In the genomic region with DNA sequence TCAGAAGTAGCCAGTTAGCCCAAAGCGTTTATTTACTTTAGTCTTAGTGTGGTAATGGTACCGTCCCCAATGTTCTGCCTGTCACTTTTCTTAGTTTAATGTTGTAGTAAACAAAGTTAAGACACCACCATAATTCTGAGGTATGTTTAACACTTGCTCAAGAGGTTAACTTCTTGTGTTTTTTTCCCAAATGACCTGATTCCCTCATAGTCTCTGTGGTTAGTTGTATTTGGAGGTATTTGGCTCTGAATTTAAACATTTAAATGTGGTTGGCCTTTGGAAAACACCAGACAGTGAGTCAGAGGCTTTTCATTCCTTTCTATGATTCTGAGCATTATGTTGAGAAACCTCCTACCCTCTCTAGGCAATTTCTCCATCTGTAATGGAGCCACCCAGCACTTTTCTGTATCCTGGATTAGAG, we compare ENCODE assay signal across 11 cellular contexts. TPM values are rescaled to one million over a fixed set of nuclear protein-coding genes. Genes with fewer than 3 reads are reported as not detected.
DNase-seq lines count a peak whose midpoint lies in the region; ATAC-seq and TF ChIP-seq lines count a peak whose summit lies in the region.
"Had no signal": no experiment of that assay in that cellular context is flagged by ENCODE, and none has a peak within 500 bp of the region (broad histone marks: within the 10 kb centered on the region; RNA-seq: fewer than 3 reads in every experiment).

No MANE protein-coding gene starts in this region.

- no peaks in the 10 kb centered on the region for H3K79me2 ChIP-seq in fibroblast of lung (ENCODE audit: control insufficient read depth, insufficient read depth, low read length)

- no peak overlapping the region for H3K27ac ChIP-seq in fibroblast of lung (ENCODE audit: insufficient read depth, low read length)

- H3K9me3 ChIP-seq in fibroblast of lung (ENCODE audit: control insufficient read depth, insufficient read depth, low read depth, low read length): no peaks in the 10 kb centered on the region

- no peak overlapping the region for H3K4me3 ChIP-seq in fibroblast of lung (replicated peaks in 1 of 4; ENCODE audit: control extremely low read depth in 1 of 4, insufficient read depth in 1 of 4, low read depth in 3 of 4, low read length in 4 of 4)

- ATAC-seq in sciatic nerve (peak; percentile 81), GM18520 (IDR thresholded peaks at IDR 0.05; ENCODE audit: unreplicated experiment) (no peak)
- ATAC-seq: stimulated activated naive CD8-positive, alpha-beta T cell treated with anti-CD3 and anti-CD28 coated beads, Interleukin-15, amount 100 ng/mL, for 72 hours had no signal

- no peak overlapping the region for H2AFZ ChIP-seq in fibroblast of lung (ENCODE audit: low read length)

- no peak for TF ChIP-seq CTCF in fibroblast of lung (conservative IDR thresholded peaks at IDR 0.05 in 1 of 2, IDR thresholded peaks at IDR 0.05 in 1 of 2; ENCODE audit: low read depth in 1 of 2, low read length in 2 of 2)

- no peaks in the 10 kb centered on the region for H3K27me3 ChIP-seq in fibroblast of lung (ENCODE audit: control insufficient read depth, insufficient read depth, low read length)

- peaks cover 7% of the 10 kb centered on the region for H3K4me1 ChIP-seq in fibroblast of lung (ENCODE audit: control insufficient read depth, extremely low read depth, insufficient read depth, low read length)

- intact Hi-C loops in sciatic nerve (cut with DNase I): no loop called here

- H3K36me3 ChIP-seq in fibroblast of lung (ENCODE audit: control insufficient read depth, insufficient read depth, low read length): no peaks in the 10 kb centered on the region

- DNase-seq in ELR (ENCODE audit: low read depth) (peak; percentile 93), RKO (ENCODE audit: low spot score) (peak; percentile 7), fibroblast of lung (ENCODE audit: low read depth in 2 of 2) (peak; percentile 97), sciatic nerve (ENCODE audit: low spot score) (no peak), NCI-H1436 treated with DMSO at 0.1 percent for 48 hours (lab: John Stamatoyannopoulos, UW) (no peak), G401 (ENCODE audit: low spot score) (no peak), NCI-H526 (lab: John Stamatoyannopoulos, UW) (no peak)
- DNase-seq: stimulated activated CD4-positive, alpha-beta T cell treated with anti-CD3 and anti-CD28 coated beads, Interleukin-15, amount 100 ng/mL, for 24 hours; stimulated activated naive CD8-positive, alpha-beta T cell treated with anti-CD3 and anti-CD28 coated beads, Interleukin-15, amount 100 ng/mL, for 72 hours; T-helper 1 cell had no signal

- no peaks in the 10 kb centered on the region for H4K20me1 ChIP-seq in fibroblast of lung (ENCODE audit: control insufficient read depth, extremely low read depth, insufficient read depth, low read length)

- in situ Hi-C loops in G401 (cut with HindIII; ENCODE audit: low sequenced_read_pairs): no loop called here

- H3K9ac ChIP-seq in fibroblast of lung (ENCODE audit: insufficient read depth, low read length): no peak overlapping the region

- H3K4me2 ChIP-seq in fibroblast of lung (ENCODE audit: extremely low read depth, insufficient read depth, low read length): no peak overlapping the region

RNA-seq across cellular contexts. Expression of a gene that starts 47.9 kb away (rescaled TPM):
- total RNA-seq in fibroblast of lung (1.5 and 2.3 TPM in 2 replicates), sciatic nerve (11.6 TPM)
- polyA plus RNA-seq in fibroblast of lung: 1.2 and 1.4 TPM in 2 replicates
- polyA plus RNA-seq in fibroblast of lung (2012): 0.75 and 1.5 TPM in 2 replicates
- 0.39 TPM in 1 of 2 replicates, not detected in the other for polyA minus RNA-seq in fibroblast of lung (ENCODE audit: low replicate concordance)
- not detected in 2 replicates for total RNA-seq in G401 (2014; rRNA removed; shearing (Covaris generic))

Comparison
In these comparisons a context has a peak if more than half of its experiments do, and no peak if none do; other contexts are left out.
1. DNase-seq: peak in ELR (single experiment), RKO (single experiment) and fibroblast of lung (2 of 2); none in sciatic nerve (single experiment), NCI-H1436 treated with DMSO at 0.1 percent for 48 hours (single experiment), G401 (single experiment) and NCI-H526 (0 of 2).